ENCODE assay signal across 12 cellular contexts in genomic region chr12:111672822-111673381, GRCh38.
"Had no signal": no experiment of that assay in that cellular context is flagged by ENCODE, and none has a peak within 500 bp of the region (broad histone marks: within the 10 kb centered on the region; RNA-seq: fewer than 3 reads in every experiment).

No MANE protein-coding gene starts in this region.

- H3K4me1 ChIP-seq: tibial nerve had no signal

- H3K9me3 ChIP-seq: esophagus muscularis mucosa, testis, tibial nerve had no signal

- DNase-seq: effector memory CD4-positive, alpha-beta T cell; natural killer cell; right cardiac atrium; stimulated activated CD4-positive, alpha-beta T cell treated with anti-CD3 and anti-CD28 coated beads, Interleukin-15, amount 100 ng/mL, for 24 hours; stimulated activated CD4-positive, alpha-beta T cell treated with anti-CD3 and anti-CD28 coated beads, Interleukin-1b, Interleukin-23, amount 100 ng/mL, for 48 hours; stimulated activated CD4-positive, alpha-beta T cell treated with anti-CD3 and anti-CD28 coated beads, Interleukin-4, amount 100 ng/mL, for 24 hours; stimulated activated naive CD8-positive, alpha-beta T cell treated with anti-CD3 and anti-CD28 coated beads, Interleukin-15, amount 100 ng/mL, for 72 hours; testis had no signal

- H3K4me3 ChIP-seq: esophagus muscularis mucosa, testis, tibial nerve had no signal

- ATAC-seq: natural killer cell; stimulated activated memory B cell treated with anti-CD40 and anti-IgM and Interleukin-4, amounts not matched to agents 10 μg/mL and 1 μg/mL and 100 μg/mL, for 72 hours; stimulated activated naive CD8-positive, alpha-beta T cell treated with anti-CD3 and anti-CD28 coated beads, Interleukin-15, amount 100 ng/mL, for 72 hours had no signal

- H3K27me3 ChIP-seq: esophagus muscularis mucosa, testis, tibial nerve had no signal

- H3K27ac ChIP-seq: epithelial cell of prostate, esophagus muscularis mucosa, testis, tibial nerve had no signal
